ENCODE assay signal across 9 cellular contexts in the genomic region with DNA sequence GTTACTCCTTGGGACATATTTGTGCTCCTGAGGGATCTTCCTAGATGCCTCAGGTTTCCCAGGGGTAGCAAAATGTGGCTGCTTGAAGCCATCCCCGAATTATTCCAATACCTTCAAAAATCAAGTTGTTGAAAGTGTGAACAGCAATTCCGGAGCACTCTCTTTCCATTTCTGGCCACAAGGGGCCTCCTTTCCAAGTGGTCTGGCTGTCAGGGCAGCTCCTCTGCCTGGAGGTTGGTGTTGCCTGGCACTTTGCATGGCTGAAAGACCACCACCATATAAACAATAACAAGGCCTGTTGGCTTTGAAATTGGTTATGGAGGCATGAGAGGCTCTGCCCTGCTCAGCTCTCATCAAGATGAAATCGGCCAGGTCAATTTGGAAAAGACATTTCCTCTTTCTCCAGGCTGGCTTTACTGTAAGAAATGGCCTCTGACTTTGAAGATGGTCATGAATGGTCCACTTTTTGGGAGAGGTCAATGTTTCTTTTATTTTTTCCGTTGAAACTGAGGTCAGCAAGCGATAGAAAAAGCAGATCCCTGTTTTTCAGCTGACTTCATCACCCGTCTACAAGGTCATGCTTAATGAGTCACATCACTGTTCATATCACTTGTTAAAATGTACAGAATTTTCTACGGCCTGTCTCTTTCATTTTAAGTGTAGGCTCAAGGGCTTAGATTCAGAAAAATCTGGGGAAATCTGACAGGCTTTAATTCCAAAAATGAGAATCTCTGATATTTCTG.
DNase-seq lines count a peak whose midpoint lies in the region; ATAC-seq and TF ChIP-seq lines count a peak whose summit lies in the region.
"Had no signal": no experiment of that assay in that cellular context is flagged by ENCODE, and none has a peak within 500 bp of the region (broad histone marks: within the 10 kb centered on the region; RNA-seq: fewer than 3 reads in every experiment).

No MANE protein-coding gene starts in this region.

- no peaks in the 10 kb centered on the region for H3K36me3 ChIP-seq in osteoblast (ENCODE audit: insufficient read depth, low read length)
- no peaks in the 10 kb centered on the region for H3K36me3 ChIP-seq in gastrocnemius medialis
- H3K36me3 ChIP-seq in CD4-positive, alpha-beta memory T cell (ENCODE audit: insufficient read depth, low read length): no peaks in the 10 kb centered on the region

- H3K36me3 Mint-ChIP-seq in activated naive CD4-positive, alpha-beta T cell treated with anti-CD3 and anti-CD28 coated beads for 36 hours (ENCODE audit: low read depth): no peaks in the 10 kb centered on the region
- no peaks in the 10 kb centered on the region for H3K36me3 Mint-ChIP-seq in CD4-positive, alpha-beta memory T cell

- H3K27ac ChIP-seq in osteoblast (ENCODE audit: low read depth, low read length) (no peak overlapping the region), gastrocnemius medialis (no peak overlapping the region)
- H3K27ac ChIP-seq in CD4-positive, alpha-beta memory T cell (ENCODE audit: low read depth, low read length): no peak overlapping the region

- no peaks in the 10 kb centered on the region for H4K20me1 ChIP-seq in osteoblast (ENCODE audit: insufficient read depth, low read length)

- intact Hi-C loops in activated naive CD4-positive, alpha-beta T cell treated with anti-CD3 and anti-CD28 coated beads for 36 hours (cut with micrococcal nuclease): no loop called here
- intact Hi-C loops in gastrocnemius medialis (cut with DNase I; ENCODE audit: low total_unique reads): no loop called here
- intact Hi-C loops in CD4-positive, alpha-beta memory T cell (cut with micrococcal nuclease): no loop called here

- TF ChIP-seq POLR2A in gastrocnemius medialis (IDR thresholded peaks at IDR 0.05): no peak

- H3K9me3 Mint-ChIP-seq in activated naive CD4-positive, alpha-beta T cell treated with anti-CD3 and anti-CD28 coated beads for 36 hours: peaks cover 4% of the 10 kb centered on the region
- H3K9me3 Mint-ChIP-seq in CD4-positive, alpha-beta memory T cell: peaks cover 0 to 10% (median 5%) of the 10 kb centered on the region in 8 donors
- H3K9me3 Mint-ChIP-seq: activated B cell treated with CpG ODN at 0.5 μM for 24 hours had no signal

- H3K4me3 ChIP-seq in choroid plexus epithelial cell (ENCODE audit: low read depth, low read length): no peak overlapping the region
- no peak overlapping the region for H3K4me3 ChIP-seq in osteoblast (ENCODE audit: insufficient read depth, low read length)
- no peak overlapping the region for H3K4me3 ChIP-seq in gastrocnemius medialis
- H3K4me3 ChIP-seq in CD4-positive, alpha-beta memory T cell (ENCODE audit: low read length in 2 of 2): no peak overlapping the region

- CTCF ChIA-PET in activated naive CD4-positive, alpha-beta T cell treated with anti-CD3 and anti-CD28 coated beads for 36 hours (lab: Charles Lee): no interaction called here
- CTCF ChIA-PET in CD4-positive, alpha-beta memory T cell (lab: Charles Lee; ENCODE audit: partially characterized antibody): no interaction called here

- POLR2A ChIA-PET in CD4-positive, alpha-beta memory T cell (lab: Charles Lee; ENCODE audit: partially characterized antibody): no interaction called here

- no peaks in the 10 kb centered on the region for H3K27me3 Mint-ChIP-seq in activated naive CD4-positive, alpha-beta T cell treated with anti-CD3 and anti-CD28 coated beads for 36 hours (ENCODE audit: low read depth)
- no peaks in the 10 kb centered on the region for H3K27me3 Mint-ChIP-seq in CD4-positive, alpha-beta memory T cell
- H3K27me3 Mint-ChIP-seq: activated B cell treated with CpG ODN at 0.5 μM for 24 hours had no signal

- no peak overlapping the region for H3K27ac Mint-ChIP-seq in activated naive CD4-positive, alpha-beta T cell treated with anti-CD3 and anti-CD28 coated beads for 36 hours
- no peak overlapping the region for H3K27ac Mint-ChIP-seq in CD4-positive, alpha-beta memory T cell
- H3K27ac Mint-ChIP-seq: activated B cell treated with CpG ODN at 0.5 μM for 24 hours had no signal

- no peaks in the 10 kb centered on the region for H3K79me2 ChIP-seq in osteoblast (ENCODE audit: insufficient read depth, low read length)

- H3K4me1 ChIP-seq in osteoblast (ENCODE audit: insufficient read depth, low read length) (no peaks in the 10 kb centered on the region), gastrocnemius medialis (no peaks in the 10 kb centered on the region)
- no peaks in the 10 kb centered on the region for H3K4me1 ChIP-seq in CD4-positive, alpha-beta memory T cell (ENCODE audit: insufficient read depth, low read length)

- ATAC-seq in gastrocnemius medialis (no peak), GM18520 (IDR thresholded peaks at IDR 0.05; ENCODE audit: unreplicated experiment) (no peak)

- DNase-seq in NAMALWA (ENCODE audit: low spot score): peak; percentile 28
- peak; percentile 57 for DNase-seq in choroid plexus epithelial cell (ENCODE audit: low read depth)
- no peak for DNase-seq in osteoblast (ENCODE audit: insufficient read length, low spot score, missing footprints)
- no peak for DNase-seq in activated naive CD4-positive, alpha-beta T cell treated with anti-CD3 and anti-CD28 coated beads for 36 hours
- no peak for DNase-seq in gastrocnemius medialis
- no peak for DNase-seq in CD4-positive, alpha-beta memory T cell
- DNase-seq: activated B cell treated with CpG ODN at 0.5 μM for 24 hours had no signal

- H3K4me1 Mint-ChIP-seq in activated naive CD4-positive, alpha-beta T cell treated with anti-CD3 and anti-CD28 coated beads for 36 hours (ENCODE audit: low read depth): no peaks in the 10 kb centered on the region
- no peaks in the 10 kb centered on the region for H3K4me1 Mint-ChIP-seq in CD4-positive, alpha-beta memory T cell
- H3K4me1 Mint-ChIP-seq: activated B cell treated with CpG ODN at 0.5 μM for 24 hours had no signal

- H3K4me2 ChIP-seq in osteoblast (ENCODE audit: insufficient read depth, low read length): peak overlapping the region; percentile 2

- TF ChIP-seq CTCF in GM12872 (IDR thresholded peaks at IDR 0.05; ENCODE audit: insufficient read depth, low read depth, low read length) (peak; percentile 41; the same call in 1 of the 3 replicates), choroid plexus epithelial cell (conservative IDR thresholded peaks at IDR 0.05; ENCODE audit: low read depth, low read length) (peak; percentile 81), osteoblast (IDR thresholded peaks at IDR 0.05; ENCODE audit: extremely low read depth, low read depth, low read length) (peak; percentile 62), gastrocnemius medialis (IDR thresholded peaks at IDR 0.05 in 4 of 5, conservative IDR thresholded peaks at IDR 0.05 in 1 of 5) (peak in 1 of 5 experiments; percentile 37)

- H3K4me3 Mint-ChIP-seq in activated naive CD4-positive, alpha-beta T cell treated with anti-CD3 and anti-CD28 coated beads for 36 hours: no peak overlapping the region
- H3K4me3 Mint-ChIP-seq in CD4-positive, alpha-beta memory T cell: no peak overlapping the region
- H3K4me3 Mint-ChIP-seq: activated B cell treated with CpG ODN at 0.5 μM for 24 hours had no signal

- H2AFZ ChIP-seq in osteoblast (ENCODE audit: low read length): no peak overlapping the region

- no peaks in the 10 kb centered on the region for H3K27me3 ChIP-seq in osteoblast (ENCODE audit: insufficient read depth, low read length)
- H3K27me3 ChIP-seq in gastrocnemius medialis: no peaks in the 10 kb centered on the region
- no peaks in the 10 kb centered on the region for H3K27me3 ChIP-seq in CD4-positive, alpha-beta memory T cell (ENCODE audit: insufficient read depth, low read length)

- in situ Hi-C loops in gastrocnemius medialis (cut with MboI; ENCODE audit: low sequenced_read_pairs in 4 of 4): no loop called here

- H3K9me3 ChIP-seq in osteoblast (ENCODE audit: low read depth, low read length): no peaks in the 10 kb centered on the region
- H3K9me3 ChIP-seq in gastrocnemius medialis: no peaks in the 10 kb centered on the region
- no peaks in the 10 kb centered on the region for H3K9me3 ChIP-seq in CD4-positive, alpha-beta memory T cell (ENCODE audit: control insufficient read depth in 1 of 2, low read length in 2 of 2)

Comparison
In these comparisons a context has a peak if more than half of its experiments do, and no peak if none do; other contexts are left out.
1. DNase-seq: peak in NAMALWA (single experiment) and choroid plexus epithelial cell (single experiment); none in osteoblast (single experiment), activated naive CD4-positive, alpha-beta T cell treated with anti-CD3 and anti-CD28 coated beads for 36 hours (single experiment), gastrocnemius medialis (0 of 2) and CD4-positive, alpha-beta memory T cell (0 of 5).